ENCODE assay signal across 1 cellular context in genomic region chr7:108226723-108227359, GRCh38.
TF ChIP-seq lines count a peak whose summit lies in the region.

No MANE protein-coding gene starts in this region.

TF ChIP-seq in K562, 482 proteins besides CTCF, POLR2A, EP300 and RAD21 (continued from another document and continues in another):
- no peak for TF ChIP-seq CHD7 (IDR thresholded peaks at IDR 0.05; ENCODE audit: low read depth, low read length)
- TF ChIP-seq PHB (CRISPR knock-in tag; IDR thresholded peaks at IDR 0.05), result no peak
- TF ChIP-seq NR1H2 (CRISPR knock-in tag; IDR thresholded peaks at IDR 0.05), result no peak
- no peak for TF ChIP-seq GTF2E2 (tag; IDR thresholded peaks at IDR 0.05)
- TF ChIP-seq ATF7 (IDR thresholded peaks at IDR 0.05), result peak; percentile 38; the same call in 1 of the 2 replicates
- TF ChIP-seq ZNF133 (CRISPR knock-in tag; IDR thresholded peaks at IDR 0.05), result no peak
- TF ChIP-seq MTA2 (IDR thresholded peaks at IDR 0.05; ENCODE audit: low read depth), result no peak
- no peak for TF ChIP-seq HNRNPL (IDR thresholded peaks at IDR 0.05; ENCODE audit: low read depth, low read length)
- TF ChIP-seq ZFX (CRISPR knock-in tag; IDR thresholded peaks at IDR 0.05), result no peak
- TF ChIP-seq NCOR1 (IDR thresholded peaks at IDR 0.05), result no peak
- TF ChIP-seq HNRNPLL (IDR thresholded peaks at IDR 0.05; ENCODE audit: low read depth, low read length, poor library complexity, severe bottlenecking), result no peak
- TF ChIP-seq NELFE (IDR thresholded peaks at IDR 0.05; ENCODE audit: insufficient read depth, insufficient read length), result no peak
- no peak for TF ChIP-seq NONO (IDR thresholded peaks at IDR 0.05; ENCODE audit: low read depth in 2 of 2, low read length in 1 of 2)
- no peak for TF ChIP-seq CHD1 (IDR thresholded peaks at IDR 0.05; ENCODE audit: low read length)
- no peak for TF ChIP-seq ZBED1 (IDR thresholded peaks at IDR 0.05)
- no peak for TF ChIP-seq PHTF2 (CRISPR knock-in tag; IDR thresholded peaks at IDR 0.05)
- no peak for TF ChIP-seq XRCC5 (IDR thresholded peaks at IDR 0.05; ENCODE audit: low read depth, low read length)
- TF ChIP-seq SETDB1 (IDR thresholded peaks at IDR 0.05; ENCODE audit: low read length), result no peak
- no peak for TF ChIP-seq ZNF696 (CRISPR knock-in tag; conservative IDR thresholded peaks at IDR 0.05)
- no peak for TF ChIP-seq SIN3A (IDR thresholded peaks at IDR 0.05; ENCODE audit: borderline replicate concordance in 2 of 2, control insufficient read depth in 1 of 2, low read depth in 2 of 2, low read length in 2 of 2)
- TF ChIP-seq ZNF318 (IDR thresholded peaks at IDR 0.05; ENCODE audit: borderline replicate concordance in 1 of 2, low read depth in 1 of 2), result no peak
- no peak for TF ChIP-seq LARP7 (IDR thresholded peaks at IDR 0.05)
- no peak for TF ChIP-seq ARNT (IDR thresholded peaks at IDR 0.05)
- no peak for TF ChIP-seq GATA2 (CRISPR knock-in tag; IDR thresholded peaks at IDR 0.05)
- TF ChIP-seq ARID4B (CRISPR knock-in tag; IDR thresholded peaks at IDR 0.05), result no peak
- no peak for TF ChIP-seq NFE2 (IDR thresholded peaks at IDR 0.05; ENCODE audit: low read depth)
- no peak for TF ChIP-seq CLOCK (CRISPR knock-in tag; IDR thresholded peaks at IDR 0.05; ENCODE audit: borderline replicate concordance)
- peak; percentile 30; the same call in 1 of the 2 replicates for TF ChIP-seq CXXC5 (CRISPR knock-in tag; IDR thresholded peaks at IDR 0.05)
- peak; percentile 80 for TF ChIP-seq CEBPG (CRISPR knock-in tag; IDR thresholded peaks at IDR 0.05)
- TF ChIP-seq CEBPG (tag; conservative IDR thresholded peaks at IDR 0.05 in 1 of 2, IDR thresholded peaks at IDR 0.05 in 1 of 2), result peak; percentile 37 to 88; a peak in 3 of 4 replicates
